Comparison of ENCODE assay signal across 1 cellular context in the genomic region with DNA sequence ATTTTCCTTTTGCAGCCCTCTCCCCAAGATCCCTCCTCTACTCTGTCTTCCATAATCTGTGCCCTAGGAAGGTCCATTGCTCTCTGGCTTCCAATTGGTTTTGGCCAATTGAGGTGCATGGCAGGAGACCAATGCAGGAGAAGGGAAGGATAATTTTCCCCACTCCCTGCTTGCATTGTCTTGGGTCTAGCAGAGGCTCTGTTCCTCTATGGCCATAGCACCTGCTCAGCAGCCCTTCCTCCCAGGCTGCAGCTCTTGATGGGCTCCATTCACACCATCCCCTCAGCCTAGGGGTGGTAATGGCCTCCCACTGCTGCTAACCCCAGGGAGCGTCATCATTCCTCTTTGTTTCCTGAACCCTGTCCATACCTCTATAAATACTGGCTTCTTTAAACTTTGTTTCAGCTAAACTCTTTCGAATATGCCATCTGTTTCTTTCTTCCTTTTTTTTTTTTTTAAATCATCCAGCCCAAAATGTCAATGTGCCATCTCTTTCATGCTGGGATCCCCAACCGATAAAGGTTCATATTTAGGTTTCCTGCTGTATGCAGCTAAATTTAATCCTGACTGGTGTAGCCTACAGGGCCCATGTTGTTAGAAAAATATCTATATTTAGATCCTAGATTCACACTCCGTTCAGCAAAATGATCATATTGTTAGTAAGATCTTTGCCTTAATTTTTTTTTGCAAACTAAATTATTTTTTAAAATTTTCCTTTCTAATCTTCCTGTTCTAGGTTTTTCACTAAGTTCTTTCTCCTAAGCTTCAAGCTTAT.
TF ChIP-seq lines count a peak whose summit lies in the region.

No MANE protein-coding gene starts in this region.

TF ChIP-seq in GM23338, 12 proteins besides CTCF, POLR2A, EP300 and RAD21:
- TF ChIP-seq, protein P1, sequence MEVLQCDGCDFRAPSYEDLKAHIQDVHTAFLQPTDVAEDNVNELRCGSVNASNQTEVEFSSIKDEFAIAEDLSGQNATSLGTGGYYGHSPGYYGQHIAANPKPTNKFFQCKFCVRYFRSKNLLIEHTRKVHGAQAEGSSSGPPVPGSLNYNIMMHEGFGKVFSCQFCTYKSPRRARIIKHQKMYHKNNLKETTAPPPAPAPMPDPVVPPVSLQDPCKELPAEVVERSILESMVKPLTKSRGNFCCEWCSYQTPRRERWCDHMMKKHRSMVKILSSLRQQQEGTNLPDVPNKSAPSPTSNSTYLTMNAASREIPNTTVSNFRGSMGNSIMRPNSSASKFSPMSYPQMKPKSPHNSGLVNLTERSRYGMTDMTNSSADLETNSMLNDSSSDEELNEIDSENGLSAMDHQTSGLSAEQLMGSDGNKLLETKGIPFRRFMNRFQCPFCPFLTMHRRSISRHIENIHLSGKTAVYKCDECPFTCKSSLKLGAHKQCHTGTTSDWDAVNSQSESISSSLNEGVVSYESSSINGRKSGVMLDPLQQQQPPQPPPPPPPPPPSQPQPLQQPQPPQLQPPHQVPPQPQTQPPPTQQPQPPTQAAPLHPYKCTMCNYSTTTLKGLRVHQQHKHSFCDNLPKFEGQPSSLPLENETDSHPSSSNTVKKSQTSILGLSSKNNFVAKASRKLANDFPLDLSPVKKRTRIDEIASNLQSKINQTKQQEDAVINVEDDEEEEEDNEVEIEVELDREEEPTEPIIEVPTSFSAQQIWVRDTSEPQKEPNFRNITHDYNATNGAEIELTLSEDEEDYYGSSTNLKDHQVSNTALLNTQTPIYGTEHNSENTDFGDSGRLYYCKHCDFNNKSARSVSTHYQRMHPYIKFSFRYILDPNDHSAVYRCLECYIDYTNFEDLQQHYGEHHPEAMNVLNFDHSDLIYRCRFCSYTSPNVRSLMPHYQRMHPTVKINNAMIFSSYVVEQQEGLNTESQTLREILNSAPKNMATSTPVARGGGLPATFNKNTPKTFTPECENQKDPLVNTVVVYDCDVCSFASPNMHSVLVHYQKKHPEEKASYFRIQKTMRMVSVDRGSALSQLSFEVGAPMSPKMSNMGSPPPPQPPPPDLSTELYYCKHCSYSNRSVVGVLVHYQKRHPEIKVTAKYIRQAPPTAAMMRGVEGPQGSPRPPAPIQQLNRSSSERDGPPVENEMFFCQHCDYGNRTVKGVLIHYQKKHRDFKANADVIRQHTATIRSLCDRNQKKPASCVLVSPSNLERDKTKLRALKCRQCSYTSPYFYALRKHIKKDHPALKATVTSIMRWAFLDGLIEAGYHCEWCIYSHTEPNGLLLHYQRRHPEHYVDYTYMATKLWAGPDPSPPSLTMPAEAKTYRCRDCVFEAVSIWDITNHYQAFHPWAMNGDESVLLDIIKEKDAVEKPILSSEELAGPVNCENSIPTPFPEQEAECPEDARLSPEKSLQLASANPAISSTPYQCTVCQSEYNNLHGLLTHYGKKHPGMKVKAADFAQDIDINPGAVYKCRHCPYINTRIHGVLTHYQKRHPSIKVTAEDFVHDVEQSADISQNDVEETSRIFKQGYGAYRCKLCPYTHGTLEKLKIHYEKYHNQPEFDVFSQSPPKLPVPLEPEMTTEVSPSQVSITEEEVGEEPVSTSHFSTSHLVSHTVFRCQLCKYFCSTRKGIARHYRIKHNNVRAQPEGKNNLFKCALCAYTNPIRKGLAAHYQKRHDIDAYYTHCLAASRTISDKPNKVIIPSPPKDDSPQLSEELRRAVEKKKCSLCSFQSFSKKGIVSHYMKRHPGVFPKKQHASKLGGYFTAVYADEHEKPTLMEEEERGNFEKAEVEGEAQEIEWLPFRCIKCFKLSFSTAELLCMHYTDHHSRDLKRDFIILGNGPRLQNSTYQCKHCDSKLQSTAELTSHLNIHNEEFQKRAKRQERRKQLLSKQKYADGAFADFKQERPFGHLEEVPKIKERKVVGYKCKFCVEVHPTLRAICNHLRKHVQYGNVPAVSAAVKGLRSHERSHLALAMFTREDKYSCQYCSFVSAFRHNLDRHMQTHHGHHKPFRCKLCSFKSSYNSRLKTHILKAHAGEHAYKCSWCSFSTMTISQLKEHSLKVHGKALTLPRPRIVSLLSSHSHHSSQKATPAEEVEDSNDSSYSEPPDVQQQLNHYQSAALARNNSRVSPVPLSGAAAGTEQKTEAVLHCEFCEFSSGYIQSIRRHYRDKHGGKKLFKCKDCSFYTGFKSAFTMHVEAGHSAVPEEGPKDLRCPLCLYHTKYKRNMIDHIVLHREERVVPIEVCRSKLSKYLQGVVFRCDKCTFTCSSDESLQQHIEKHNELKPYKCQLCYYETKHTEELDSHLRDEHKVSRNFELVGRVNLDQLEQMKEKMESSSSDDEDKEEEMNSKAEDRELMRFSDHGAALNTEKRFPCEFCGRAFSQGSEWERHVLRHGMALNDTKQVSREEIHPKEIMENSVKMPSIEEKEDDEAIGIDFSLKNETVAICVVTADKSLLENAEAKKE (CRISPR knock-in tag; IDR thresholded peaks at IDR 0.05): 0 out of 2 replicates have a peak, but pooled peaks have one; percentile 43
- no peak for TF ChIP-seq JUNB (IDR thresholded peaks at IDR 0.05; ENCODE audit: unreplicated experiment)
